Comparison of ENCODE assay signal across 26 cellular contexts in genomic region chr2:16315911-16316310, GRCh38.
"Had no signal": no experiment of that assay in that cellular context is flagged by ENCODE, and none has a peak within 500 bp of the region (broad histone marks: within the 10 kb centered on the region; RNA-seq: fewer than 3 reads in every experiment).

No MANE protein-coding gene starts in this region.

- H3K27me3 ChIP-seq: brain microvascular endothelial cell, dorsolateral prefrontal cortex, foreskin keratinocyte, gastrocnemius medialis had no signal

- ATAC-seq: activated CD4-positive, alpha-beta T cell treated with anti-CD3 and anti-CD28 coated beads for 36 hours; activated CD8-positive, alpha-beta memory T cell treated with anti-CD3 and anti-CD28 coated beads, Interleukin-2, amount 10 ng/mL, durations not matched to agents 7 days and 5 days; activated CD8-positive, alpha-beta T cell treated with anti-CD3 and anti-CD28 coated beads, Interleukin-2, amount 10 ng/mL, durations not matched to agents 7 days and 5 days; esophagus mucosa; foreskin keratinocyte; gastrocnemius medialis had no signal

- DNase-seq: activated CD4-positive, alpha-beta memory T cell treated with anti-CD3 and anti-CD28 coated beads for 36 hours; activated CD4-positive, alpha-beta T cell treated with anti-CD3 and anti-CD28 coated beads for 36 hours; activated CD4-positive, alpha-beta T cell treated with anti-CD3 and anti-CD28 coated beads, Interleukin-2, amount 10 ng/mL, durations not matched to agents 24 days and 14 days; activated CD4-positive, CD25-positive, alpha-beta regulatory T cell; activated CD4-positive, CD25-positive, alpha-beta regulatory T cell treated with anti-CD3 and anti-CD28 coated beads, Interleukin-2, amount 50 U/mL, for 72 hours; activated CD8-positive, alpha-beta memory T cell treated with anti-CD3 and anti-CD28 coated beads, Interleukin-2, amount 10 ng/mL, durations not matched to agents 7 days and 5 days; activated CD8-positive, alpha-beta memory T cell treated with anti-CD3 and anti-CD28 coated beads, Interleukin-2, amount 50 U/mL, for 4 hours; activated CD8-positive, alpha-beta T cell treated with anti-CD3 and anti-CD28 coated beads, Interleukin-2, amount 10 ng/mL, durations not matched to agents 7 days and 5 days; activated effector memory CD4-positive, alpha-beta T cell treated with anti-CD3 and anti-CD28 coated beads, Interleukin-2, amount 50 U/mL, for 16 hours; activated naive CD4-positive, alpha-beta T cell; activated naive CD4-positive, alpha-beta T cell treated with anti-CD3 and anti-CD28 coated beads, Interleukin-2, amount 50 U/mL, for 16 hours; activated T-cell treated with anti-CD3 and anti-CD28 coated beads, Interleukin-2, amount 50 U/mL, for 1 hour; activated T-cell treated with anti-CD3 and anti-CD28 coated beads, Interleukin-2, amount 50 U/mL, for 48 hours; amniotic stem cell; anterior cingulate cortex; brain microvascular endothelial cell; dorsolateral prefrontal cortex; effector memory CD4-positive, alpha-beta T cell; endodermal cell; foreskin keratinocyte; gastrocnemius medialis; glutamatergic neuron; heart left ventricle; T-helper 2 cell had no signal

- H3K36me3 ChIP-seq: brain microvascular endothelial cell, gastrocnemius medialis, heart left ventricle had no signal

- H3K4me3 ChIP-seq: coronary artery, dorsolateral prefrontal cortex, gastrocnemius medialis, heart left ventricle had no signal

- H3K9me3 ChIP-seq: gastrocnemius medialis, heart left ventricle had no signal

- H3K4me1 ChIP-seq: foreskin keratinocyte, gastrocnemius medialis had no signal

- H3K27ac ChIP-seq: brain microvascular endothelial cell, coronary artery, dorsolateral prefrontal cortex, foreskin keratinocyte, gastrocnemius medialis, heart left ventricle had no signal
